ENCODE assay signal across 12 cellular contexts in genomic region chr1:51575406-51576084, GRCh38. TPM values are rescaled to one million over a fixed set of nuclear protein-coding genes. Genes with fewer than 3 reads are reported as not detected.
A peak's percentile ranks its signal among the peaks of the same experiment; 100 is the strongest.
DNase-seq lines count a peak whose midpoint lies in the region; ATAC-seq and TF ChIP-seq lines count a peak whose summit lies in the region.
"Had no signal": no experiment of that assay in that cellular context is flagged by ENCODE, and none has a peak within 500 bp of the region (broad histone marks: within the 10 kb centered on the region; RNA-seq: fewer than 3 reads in every experiment).

No MANE protein-coding gene starts in this region.

- CTCF ChIA-PET in IMR-90 (lab: Yijun Ruan, JAX), result interaction anchor here (0.6 kb wide), 1 partner anchor 26 kb away, joined by 5 read pairs; no protein-coding TSS in a partner anchor
- CTCF ChIA-PET in activated CD4-positive, alpha-beta memory T cell treated with anti-CD3 and anti-CD28 coated beads, Interleukin-2, amount 10 ng/mL, durations not matched to agents 7 days and 5 days (lab: Charles Lee), result interaction anchor here (0.7 to 1.4 kb wide), 2 partner anchors 10 to 51 kb away, joined by 3 read pairs; no protein-coding TSS in a partner anchor
- CTCF ChIA-PET in RWPE1 (lab: Yijun Ruan, JAX), result no interaction called here

- POLR2A ChIA-PET in IMR-90 (lab: Charles Lee; ENCODE audit: unreplicated experiment), result no interaction called here
- POLR2A ChIA-PET in activated CD4-positive, alpha-beta memory T cell treated with anti-CD3 and anti-CD28 coated beads, Interleukin-2, amount 10 ng/mL, durations not matched to agents 7 days and 5 days (lab: Charles Lee), result interaction anchor here (1.0 kb wide), 1 partner anchor 21 kb away, joined by 3 read pairs; no protein-coding TSS in a partner anchor
- POLR2A ChIA-PET in RWPE1 (lab: Yijun Ruan, JAX; ENCODE audit: low non-redundant PET), result interaction anchor here (0.6 kb wide), 1 partner anchor 167 kb away, joined by 6 read pairs; no protein-coding TSS in a partner anchor

- H3K9me1 ChIP-seq in IMR-90 (ENCODE audit: insufficient read depth, low read length), result no peaks in the 10 kb centered on the region

- H3K4me2 ChIP-seq in IMR-90 (ENCODE audit: low read depth, low read length), result no peak overlapping the region
- no peak overlapping the region for H3K4me2 ChIP-seq in mesenchymal stem cell (ENCODE audit: low read length, poor library complexity, severe bottlenecking)
- no peak overlapping the region for H3K4me2 ChIP-seq in H9 (ENCODE audit: insufficient read depth, insufficient read length, low read length)

- H3K79me1 ChIP-seq in IMR-90 (ENCODE audit: low read depth in 1 of 2, low read length in 2 of 2), result no peaks in the 10 kb centered on the region
- no peaks in the 10 kb centered on the region for H3K79me1 ChIP-seq in mesenchymal stem cell (replicated peaks; ENCODE audit: low read length, poor library complexity, severe bottlenecking)
- no peaks in the 10 kb centered on the region for H3K79me1 ChIP-seq in H9 (ENCODE audit: insufficient read depth, low read depth, low read length, poor library complexity, severe bottlenecking)

- H3K79me2 ChIP-seq in H9 (ENCODE audit: insufficient read depth, low read length), result no peaks in the 10 kb centered on the region

- H3K56ac ChIP-seq in IMR-90 (ENCODE audit: extremely low read depth, insufficient read depth, low read length), result no peak overlapping the region
- no peak overlapping the region for H3K56ac ChIP-seq in H9 (ENCODE audit: insufficient read length, low read depth, low read length)

- no peak overlapping the region for H3K23ac ChIP-seq in IMR-90 (ENCODE audit: low read depth, low read length)
- H3K23ac ChIP-seq in mesenchymal stem cell (ENCODE audit: low read length in 2 of 2), result no peak overlapping the region
- no peak overlapping the region for H3K23ac ChIP-seq in H9 (ENCODE audit: insufficient read length, low read depth, low read length)

- H3K4ac ChIP-seq in IMR-90 (ENCODE audit: low read depth, low read length) (no peak overlapping the region), mesenchymal stem cell (ENCODE audit: low read depth in 1 of 2, low read length in 2 of 2) (no peak overlapping the region), H9 (ENCODE audit: low read depth, low read length) (no peak overlapping the region)

- H3K4me1 ChIP-seq in IMR-90 (ENCODE audit: control insufficient read depth, insufficient read depth, low read length), result peaks cover 2% of the 10 kb centered on the region; the same call in 1 of the 2 replicates
- H3K4me1 ChIP-seq in mesenchymal stem cell (ENCODE audit: control insufficient read depth, insufficient read depth, low read depth, low read length), result no peaks in the 10 kb centered on the region
- no peaks in the 10 kb centered on the region for H3K4me1 ChIP-seq in H9 (ENCODE audit: insufficient read depth, low read length)

- H3K27me3 Mint-ChIP-seq in activated CD4-positive, alpha-beta memory T cell treated with anti-CD3 and anti-CD28 coated beads, Interleukin-2, amount 10 ng/mL, durations not matched to agents 7 days and 5 days, result no peaks in the 10 kb centered on the region
- no peaks in the 10 kb centered on the region for H3K27me3 Mint-ChIP-seq in H9 (ENCODE audit: low read depth)
- H3K27me3 Mint-ChIP-seq: type B pancreatic cell had no signal

- no peaks in the 10 kb centered on the region for H4K20me1 ChIP-seq in IMR-90 (ENCODE audit: insufficient read depth, low read length)
- H4K20me1 ChIP-seq in H9 (ENCODE audit: control insufficient read depth, insufficient read depth, insufficient read length), result no peaks in the 10 kb centered on the region

- H3K23me2 ChIP-seq in H9 (ENCODE audit: insufficient read length, low read depth, low read length, poor library complexity, severe bottlenecking), result no peaks in the 10 kb centered on the region

- H4K8ac ChIP-seq in IMR-90 (ENCODE audit: low read depth in 2 of 2, low read length in 2 of 2) (no peak overlapping the region), mesenchymal stem cell (ENCODE audit: low read length) (no peak overlapping the region), H9 (replicated peaks; ENCODE audit: insufficient read length, low read depth, low read length) (no peak overlapping the region)

- H3K18ac ChIP-seq in IMR-90 (ENCODE audit: low read depth, low read length) (no peak overlapping the region), mesenchymal stem cell (ENCODE audit: low read depth in 1 of 2, low read length in 2 of 2) (no peak overlapping the region), H9 (ENCODE audit: insufficient read length, low read depth, low read length) (no peak overlapping the region)

- H3K14ac ChIP-seq in IMR-90 (replicated peaks; ENCODE audit: low read depth, low read length), result no peak overlapping the region
- no peak overlapping the region for H3K14ac ChIP-seq in mesenchymal stem cell (ENCODE audit: low read length in 2 of 2)
- H3K14ac ChIP-seq in H9 (ENCODE audit: insufficient read depth, low read length), result no peak overlapping the region

- H3K9me3 ChIP-seq in IMR-90 (ENCODE audit: control insufficient read depth, insufficient read depth, low read length) (no peaks in the 10 kb centered on the region), mesenchymal stem cell (ENCODE audit: control insufficient read depth, low read length) (no peaks in the 10 kb centered on the region), H9 (ENCODE audit: control insufficient read depth, low read depth, low read length) (no peaks in the 10 kb centered on the region)

- 17% methylated on average over 1 of the region's 8 CpGs; no CpG with 5 or more reads in 1 of the 2 experiments for WGBS in IMR-90 (ENCODE audit: extremely low coverage in 2 of 2, insufficient read length in 1 of 2), 2 experiments
- WGBS in mesenchymal stem cell, result 74% methylated on average over 8 of the region's 8 CpGs
- WGBS in H9 (ENCODE audit: extremely low coverage, insufficient read length, low lambda C conversion rate), result no CpG with 5 or more reads among the region's 8 CpGs

- no peaks in the 10 kb centered on the region for H3K27me3 ChIP-seq in IMR-90 (ENCODE audit: control insufficient read depth, insufficient read depth, low read length)
- no peaks in the 10 kb centered on the region for H3K27me3 ChIP-seq in mesenchymal stem cell (ENCODE audit: control insufficient read depth in 1 of 2, insufficient read depth in 1 of 2, low read length in 2 of 2)
- H3K27me3 ChIP-seq in H9 (ENCODE audit: insufficient read depth, low read length), result no peaks in the 10 kb centered on the region

- DNase-seq in DMS 273 (lab: John Stamatoyannopoulos, UW; ENCODE audit: unreplicated experiment), result peak; percentile 38
- DNase-seq in DMS 273 treated with DMSO at 0.1 percent for 48 hours (lab: John Stamatoyannopoulos, UW), result no peak
- peak; percentile 53 for DNase-seq in IMR-90
- no peak for DNase-seq in activated CD4-positive, alpha-beta memory T cell treated with anti-CD3 and anti-CD28 coated beads, Interleukin-2, amount 10 ng/mL, durations not matched to agents 7 days and 5 days
- peak; percentile 57 for DNase-seq in mesenchymal stem cell
- DNase-seq in RWPE1 (ENCODE audit: low spot score), result no peak
- DNase-seq in H9, result no peak
- DNase-seq: stimulated activated CD4-positive, alpha-beta T cell treated with anti-CD3 and anti-CD28 coated beads, Interleukin-2, amount 100 ng/mL, for 48 hours; WERI-Rb-1 had no signal

- no peaks in the 10 kb centered on the region for H3K36me3 ChIP-seq in IMR-90 (ENCODE audit: control insufficient read depth, insufficient read depth, low read length)
- no peaks in the 10 kb centered on the region for H3K36me3 ChIP-seq in mesenchymal stem cell (ENCODE audit: control insufficient read depth in 1 of 2, insufficient read depth in 2 of 2, low read depth in 1 of 2, low read length in 2 of 2)
- H3K36me3 ChIP-seq: WERI-Rb-1 had no signal

- H2AFZ ChIP-seq in IMR-90 (replicated peaks; ENCODE audit: low read length, poor library complexity) (no peak overlapping the region), mesenchymal stem cell (ENCODE audit: low read depth, low read length) (no peak overlapping the region), H9 (ENCODE audit: low read length) (no peak overlapping the region)

- 0 out of 3 replicates have a peak overlapping the region, but pooled peaks have one; percentile 48 for H2BK15ac ChIP-seq in IMR-90 (ENCODE audit: low read depth, low read length)
- H2BK15ac ChIP-seq in mesenchymal stem cell (ENCODE audit: low read depth, poor library complexity, severe bottlenecking), result no peak overlapping the region
- no peak overlapping the region for H2BK15ac ChIP-seq in H9 (ENCODE audit: low read depth, low read length)

- in situ Hi-C loops in IMR-90 (cut with MboI; ENCODE audit: low sequenced_read_pairs), result no loop called here

- H3K9ac ChIP-seq in IMR-90 (ENCODE audit: low read depth, low read length) (no peak overlapping the region), mesenchymal stem cell (ENCODE audit: low read length) (no peak overlapping the region), H9 (ENCODE audit: extremely low read depth, insufficient read length, low read length) (no peak overlapping the region)

- H2BK120ac ChIP-seq in IMR-90 (ENCODE audit: low read depth, low read length) (no peak overlapping the region), mesenchymal stem cell (ENCODE audit: low read depth, low read length) (no peak overlapping the region), H9 (ENCODE audit: low read depth, low read length, poor library complexity, severe bottlenecking) (no peak overlapping the region)

- no peak for TF ChIP-seq RAD21 in IMR-90 (IDR thresholded peaks at IDR 0.05; ENCODE audit: low read length)

- H3K9me3 Mint-ChIP-seq in activated CD4-positive, alpha-beta memory T cell treated with anti-CD3 and anti-CD28 coated beads, Interleukin-2, amount 10 ng/mL, durations not matched to agents 7 days and 5 days, result peaks cover 4% of the 10 kb centered on the region
- H3K9me3 Mint-ChIP-seq in H9, result no peaks in the 10 kb centered on the region
- H3K9me3 Mint-ChIP-seq: type B pancreatic cell had no signal

- ATAC-seq in IMR-90 (ENCODE audit: low read depth), result no peak
- ATAC-seq in HG03097 (IDR thresholded peaks at IDR 0.05; ENCODE audit: low FRiP score, unreplicated experiment), result no peak

- H3K4me3 ChIP-seq in IMR-90 (ENCODE audit: insufficient read depth, low read depth, low read length) (no peak overlapping the region), mesenchymal stem cell (ENCODE audit: insufficient read depth in 1 of 2, low read depth in 1 of 2, low read length in 2 of 2) (no peak overlapping the region)

- dilution Hi-C loops in IMR-90 (cut with HindIII; ENCODE audit: low sequenced_read_pairs, unreplicated experiment), result no loop called here

- H4K5ac ChIP-seq in IMR-90 (ENCODE audit: low read depth, low read length), result no peak overlapping the region
- H4K5ac ChIP-seq in H9 (ENCODE audit: insufficient read length, low read depth, low read length), result no peak overlapping the region

- H2BK5ac ChIP-seq in IMR-90 (ENCODE audit: low read depth, low read length, poor library complexity, severe bottlenecking) (no peak overlapping the region), mesenchymal stem cell (ENCODE audit: low read depth, low read length, poor library complexity, severe bottlenecking) (no peak overlapping the region), H9 (ENCODE audit: insufficient read length, low read length) (no peak overlapping the region)

- no TSS peak for BruUV-seq in IMR-90 (replicated peaks; lab: Mats Ljungman, UMichigan)

- H2BK12ac ChIP-seq in mesenchymal stem cell (ENCODE audit: low read length in 2 of 2), result no peak overlapping the region
- H2BK12ac ChIP-seq in H9 (ENCODE audit: insufficient read length, low read depth, low read length), result no peak overlapping the region

- H4K91ac ChIP-seq in IMR-90 (ENCODE audit: insufficient read depth, low read depth, low read length) (no peak overlapping the region), mesenchymal stem cell (ENCODE audit: low read length) (no peak overlapping the region), H9 (ENCODE audit: insufficient read length, low read depth, low read length) (no peak overlapping the region)

- peak overlapping the region; percentile 12 for H3K27ac Mint-ChIP-seq in activated CD4-positive, alpha-beta memory T cell treated with anti-CD3 and anti-CD28 coated beads, Interleukin-2, amount 10 ng/mL, durations not matched to agents 7 days and 5 days
- H3K27ac Mint-ChIP-seq in H9, result no peak overlapping the region

- H3K4me1 Mint-ChIP-seq in activated CD4-positive, alpha-beta memory T cell treated with anti-CD3 and anti-CD28 coated beads, Interleukin-2, amount 10 ng/mL, durations not matched to agents 7 days and 5 days, result peaks cover 48% of the 10 kb centered on the region
- peaks cover 0 to 4% of the 10 kb centered on the region in 2 experiments; a peak in 2 of 4 replicates for H3K4me1 Mint-ChIP-seq in H9

- H2BK20ac ChIP-seq in IMR-90 (ENCODE audit: low read depth, low read length), result no peak overlapping the region
- H2BK20ac ChIP-seq in H9 (ENCODE audit: low read depth, low read length, poor library complexity, severe bottlenecking), result no peak overlapping the region

- TF ChIP-seq CTCF in IMR-90 (conservative IDR thresholded peaks at IDR 0.05; ENCODE audit: low read depth, low read length) (no peak), RWPE1 (conservative IDR thresholded peaks at IDR 0.05; ENCODE audit: low read depth) (no peak), H9 (conservative IDR thresholded peaks at IDR 0.05) (no peak)

- no peak overlapping the region for H3T11ph ChIP-seq in H9 (ENCODE audit: low read length)

- H3K4me3 Mint-ChIP-seq in activated CD4-positive, alpha-beta memory T cell treated with anti-CD3 and anti-CD28 coated beads, Interleukin-2, amount 10 ng/mL, durations not matched to agents 7 days and 5 days, result no peak overlapping the region
- H3K4me3 Mint-ChIP-seq in H9, result no peak overlapping the region
- H3K4me3 Mint-ChIP-seq: type B pancreatic cell had no signal

- H2AK9ac ChIP-seq in IMR-90 (replicated peaks; ENCODE audit: low read depth, low read length, poor library complexity), result no peak overlapping the region

- no peak for TF ChIP-seq POLR2A in IMR-90 (IDR thresholded peaks at IDR 0.05; ENCODE audit: low read depth, low read length)

- H3K27ac ChIP-seq in IMR-90 (ENCODE audit: insufficient read depth, low read length) (no peak overlapping the region), mesenchymal stem cell (ENCODE audit: low read length, poor library complexity, severe bottlenecking) (no peak overlapping the region), RWPE1 (no peak overlapping the region), H9 (ENCODE audit: insufficient read length, low read depth, low read length) (no peak overlapping the region)
- H3K27ac ChIP-seq: 22Rv1, WERI-Rb-1 had no signal

- intact Hi-C loops in IMR-90 (cut with micrococcal nuclease), result no loop called here

- no peak overlapping the region for H2AK5ac ChIP-seq in IMR-90 (ENCODE audit: low read depth, low read length)
- H2AK5ac ChIP-seq in mesenchymal stem cell (ENCODE audit: low read length, severe bottlenecking), result no peak overlapping the region
- no peak overlapping the region for H2AK5ac ChIP-seq in H9 (ENCODE audit: insufficient read length, low read length)

- peaks cover 6% of the 10 kb centered on the region for H3K36me3 Mint-ChIP-seq in activated CD4-positive, alpha-beta memory T cell treated with anti-CD3 and anti-CD28 coated beads, Interleukin-2, amount 10 ng/mL, durations not matched to agents 7 days and 5 days (ENCODE audit: low read depth)
- H3K36me3 Mint-ChIP-seq in H9 (ENCODE audit: insufficient read depth in 1 of 3, low read depth in 3 of 3), result no peaks in the 10 kb centered on the region
- H3K36me3 Mint-ChIP-seq: type B pancreatic cell had no signal

RNA-seq across cellular contexts. Expression of gene OSBPL9, which starts 41.3 kb away (rescaled TPM):
- total RNA-seq in IMR-90 (2012; rRNA removed) (98.9 and 127 TPM in 2 replicates), H9 (2021) (69.0 and 76.7 TPM in 2 replicates)
- polyA plus RNA-seq in IMR-90 (2012; rRNA removed), result 38.1 and 51.4 TPM in 2 replicates
- 11.8 and 14.9 TPM in 2 replicates for polyA plus RNA-seq in IMR-90 (2012; cell fraction: cytosol; rRNA removed)
- 15.3 and 74.5 TPM in 2 replicates for polyA plus RNA-seq in IMR-90 (2012; cell fraction: nucleus; rRNA removed; ENCODE audit: low replicate concordance)
- total RNA-seq in activated CD4-positive, alpha-beta memory T cell treated with anti-CD3 and anti-CD28 coated beads, Interleukin-2, amount 10 ng/mL, durations not matched to agents 7 days and 5 days, result 10 to 100 TPM; 40.0 to 42.7 TPM
- polyA plus RNA-seq in mesenchymal stem cell (2013, experiment 1 of 2), result 48.8 TPM
- 49.0 TPM for polyA plus RNA-seq in mesenchymal stem cell (2013, experiment 2 of 2)

RNA-seq across cellular contexts. Expression of gene EPS15, which starts 56.5 kb away (rescaled TPM):
- 38.0 and 47.5 TPM in 2 replicates for total RNA-seq in IMR-90 (2012; rRNA removed)
- 13.4 and 17.6 TPM in 2 replicates for polyA plus RNA-seq in IMR-90 (2012; rRNA removed)
- polyA plus RNA-seq in IMR-90 (2012; cell fraction: cytosol; rRNA removed), result 3.2 and 4.7 TPM in 2 replicates
- 1.3 and 17.3 TPM in 2 replicates for polyA plus RNA-seq in IMR-90 (2012; cell fraction: nucleus; rRNA removed; ENCODE audit: low replicate concordance)
- 10 to 100 TPM; 71.8 to 75.0 TPM for total RNA-seq in activated CD4-positive, alpha-beta memory T cell treated with anti-CD3 and anti-CD28 coated beads, Interleukin-2, amount 10 ng/mL, durations not matched to agents 7 days and 5 days
- polyA plus RNA-seq in mesenchymal stem cell (2013, experiment 1 of 2), result 42.9 TPM
- 41.3 TPM for polyA plus RNA-seq in mesenchymal stem cell (2013, experiment 2 of 2)
- total RNA-seq in H9 (2021), result 40.2 and 44.1 TPM in 2 replicates

Comparison
In these comparisons a context has a peak if more than half of its experiments do, and no peak if none do; other contexts are left out.
1. DNase-seq: peak in DMS 273 (single experiment), IMR-90 (single experiment) and mesenchymal stem cell (single experiment); none in DMS 273 treated with DMSO at 0.1 percent for 48 hours (single experiment), activated CD4-positive, alpha-beta memory T cell treated with anti-CD3 and anti-CD28 coated beads, Interleukin-2, amount 10 ng/mL, durations not matched to agents 7 days and 5 days (single experiment), RWPE1 (single experiment) and H9 (single experiment).